Comparison of ENCODE assay signal across 9 cellular contexts in the genomic region with DNA sequence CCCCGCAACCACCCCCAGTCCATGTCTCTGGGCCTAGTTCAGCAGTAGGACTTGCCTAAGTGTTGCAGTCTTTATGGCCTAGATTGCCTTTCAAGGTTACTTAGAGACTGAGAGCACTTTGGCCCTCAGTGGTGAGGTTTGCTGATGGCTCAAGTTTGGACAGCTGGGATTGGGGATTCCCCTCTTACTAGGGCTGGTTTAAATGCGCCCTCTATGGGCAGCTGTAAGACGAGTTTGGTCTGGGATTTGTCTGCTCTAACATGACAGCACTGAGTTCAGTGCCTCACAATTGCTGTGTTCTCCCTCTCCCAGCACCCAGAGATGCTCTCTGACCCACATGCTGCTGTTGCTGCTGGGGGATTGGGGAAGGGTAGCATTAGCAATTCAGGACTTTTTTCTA.
DNase-seq lines count a peak whose midpoint lies in the region; ATAC-seq and TF ChIP-seq lines count a peak whose summit lies in the region.
"Had no signal": no experiment of that assay in that cellular context is flagged by ENCODE, and none has a peak within 500 bp of the region (broad histone marks: within the 10 kb centered on the region; RNA-seq: fewer than 3 reads in every experiment).

No MANE protein-coding gene starts in this region.

- peak; percentile 64 for TF ChIP-seq CTCF in GM12873 (IDR thresholded peaks at IDR 0.05; ENCODE audit: insufficient read depth, low read depth, low read length, missing control alignments)

- peak; percentile 2 for DNase-seq in medulla oblongata (ENCODE audit: extremely low spot score)
- no peak for DNase-seq in stimulated activated naive CD4-positive, alpha-beta T cell (lab: John Stamatoyannopoulos, UW)
- DNase-seq: stimulated activated CD4-positive, alpha-beta T cell treated with anti-CD3 and anti-CD28 coated beads, Interleukin-1b, Interleukin-23, amount 100 ng/mL, for 48 hours had no signal

- peak; percentile 61 for ATAC-seq in HG02623 (IDR thresholded peaks at IDR 0.05; ENCODE audit: unreplicated experiment)
- peak; percentile 90 for ATAC-seq in SK-N-SH treated with all-trans-retinoic acid at 6 μM for 48 hours
- no peak for ATAC-seq in HG03039 (IDR thresholded peaks at IDR 0.05; ENCODE audit: unreplicated experiment)
- no peak for ATAC-seq in GM21367 (IDR thresholded peaks at IDR 0.05; ENCODE audit: unreplicated experiment)
- ATAC-seq in HG03045 (IDR thresholded peaks at IDR 0.05; ENCODE audit: unreplicated experiment) = no peak

TF ChIP-seq in SK-N-SH treated with all-trans-retinoic acid at 6 μM for 48 hours, 23 proteins besides CTCF, POLR2A, EP300 and RAD21:
- no peak for TF ChIP-seq ISL1 (CRISPR knock-in tag; IDR thresholded peaks at IDR 0.05)
- TF ChIP-seq, protein P1, sequence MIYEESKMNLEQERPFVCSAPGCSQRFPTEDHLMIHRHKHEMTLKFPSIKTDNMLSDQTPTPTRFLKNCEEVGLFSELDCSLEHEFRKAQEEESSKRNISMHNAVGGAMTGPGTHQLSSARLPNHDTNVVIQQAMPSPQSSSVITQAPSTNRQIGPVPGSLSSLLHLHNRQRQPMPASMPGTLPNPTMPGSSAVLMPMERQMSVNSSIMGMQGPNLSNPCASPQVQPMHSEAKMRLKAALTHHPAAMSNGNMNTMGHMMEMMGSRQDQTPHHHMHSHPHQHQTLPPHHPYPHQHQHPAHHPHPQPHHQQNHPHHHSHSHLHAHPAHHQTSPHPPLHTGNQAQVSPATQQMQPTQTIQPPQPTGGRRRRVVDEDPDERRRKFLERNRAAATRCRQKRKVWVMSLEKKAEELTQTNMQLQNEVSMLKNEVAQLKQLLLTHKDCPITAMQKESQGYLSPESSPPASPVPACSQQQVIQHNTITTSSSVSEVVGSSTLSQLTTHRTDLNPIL (CRISPR knock-in tag; IDR thresholded peaks at IDR 0.05; ENCODE audit: low read depth) = no peak

Comparison
In these comparisons a context has a peak if more than half of its experiments do, and no peak if none do; other contexts are left out.
1. ATAC-seq: peak in HG02623 (single experiment) and SK-N-SH treated with all-trans-retinoic acid at 6 μM for 48 hours (single experiment); none in HG03039 (single experiment), GM21367 (single experiment) and HG03045 (single experiment).